Comparison of ENCODE assay signal across 7 cellular contexts in the genomic region with DNA sequence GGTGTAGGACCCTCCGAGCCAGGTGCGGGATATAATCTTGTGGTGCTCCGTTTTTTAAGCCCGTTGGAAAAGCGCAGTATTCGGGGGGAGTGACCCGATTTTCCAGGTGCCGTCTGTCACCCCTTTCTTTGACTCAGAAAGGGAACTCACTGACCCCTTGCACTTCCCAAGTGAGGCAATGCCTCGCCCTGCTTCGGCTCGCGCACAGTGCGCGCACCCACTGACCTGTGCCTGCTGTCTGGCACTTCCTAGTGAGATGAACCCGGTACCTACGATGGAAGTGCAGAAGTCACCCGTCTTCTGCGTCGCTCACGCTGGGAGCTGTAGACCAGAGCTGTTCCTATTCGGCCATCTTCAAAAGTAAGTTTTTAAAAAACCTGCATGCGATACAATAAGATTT.
DNase-seq lines count a peak whose midpoint lies in the region; ATAC-seq and TF ChIP-seq lines count a peak whose summit lies in the region.
"Not testable (repeated sequence)": the region's sequence is repeated elsewhere in the genome, so short reads cannot be mapped to it uniquely, and the experiment has no call there.

No MANE protein-coding gene starts in this region.

- peak overlapping the region; percentile 42 for H3K4me3 ChIP-seq in iPS-15b (ENCODE audit: low read depth, low read length)

- not testable (repeated sequence) for H3K9me3 Mint-ChIP-seq in activated CD4-positive, alpha-beta T cell treated with anti-CD3 and anti-CD28 coated beads, Interleukin-2, amount 10 ng/mL, durations not matched to agents 7 days and 5 days; effector memory CD8-positive, alpha-beta T cell; nephron

- peak; percentile 27 for ATAC-seq in effector memory CD8-positive, alpha-beta T cell (replicated peaks)

- H3K4me3 Mint-ChIP-seq in activated CD4-positive, alpha-beta T cell treated with anti-CD3 and anti-CD28 coated beads, Interleukin-2, amount 10 ng/mL, durations not matched to agents 7 days and 5 days = peak overlapping the region; percentile 47
- H3K4me3 Mint-ChIP-seq in effector memory CD8-positive, alpha-beta T cell = peak overlapping the region; percentile 54 to 72
- H3K4me3 Mint-ChIP-seq in nephron = peak overlapping the region; percentile 75 to 81 (median 75)

- not testable (repeated sequence) for H3K9me3 ChIP-seq in iPS-15b (ENCODE audit: control insufficient read depth, insufficient read depth, low read length)

- H3K27me3 Mint-ChIP-seq in activated CD4-positive, alpha-beta T cell treated with anti-CD3 and anti-CD28 coated beads, Interleukin-2, amount 10 ng/mL, durations not matched to agents 7 days and 5 days; effector memory CD8-positive, alpha-beta T cell; nephron (ENCODE audit: low read depth): not testable (repeated sequence)

- not testable (repeated sequence) for H3K27me3 ChIP-seq in iPS-15b (ENCODE audit: control insufficient read depth, insufficient read depth, low read length)

- CTCF ChIA-PET in activated CD4-positive, alpha-beta T cell treated with anti-CD3 and anti-CD28 coated beads, Interleukin-2, amount 10 ng/mL, durations not matched to agents 7 days and 5 days (lab: Charles Lee) = not testable (repeated sequence)

- H3K4me1 ChIP-seq in iPS-15b (ENCODE audit: control insufficient read depth, insufficient read depth, low read length) = not testable (repeated sequence)

- not testable (repeated sequence) for H3K36me3 Mint-ChIP-seq in activated CD4-positive, alpha-beta T cell treated with anti-CD3 and anti-CD28 coated beads, Interleukin-2, amount 10 ng/mL, durations not matched to agents 7 days and 5 days (ENCODE audit: low read depth); effector memory CD8-positive, alpha-beta T cell (ENCODE audit: insufficient read depth); nephron (ENCODE audit: low read depth)

- not testable (repeated sequence) for H3K4me1 Mint-ChIP-seq in activated CD4-positive, alpha-beta T cell treated with anti-CD3 and anti-CD28 coated beads, Interleukin-2, amount 10 ng/mL, durations not matched to agents 7 days and 5 days; nephron
- H3K4me1 Mint-ChIP-seq in effector memory CD8-positive, alpha-beta T cell (ENCODE audit: low read depth in 2 of 2) = peaks cover 0 to 11% of the 10 kb centered on the region in 2 donors

- H3K36me3 ChIP-seq in iPS-15b (ENCODE audit: control insufficient read depth, insufficient read depth, low read length) = not testable (repeated sequence)

- H3K27ac Mint-ChIP-seq in activated CD4-positive, alpha-beta T cell treated with anti-CD3 and anti-CD28 coated beads, Interleukin-2, amount 10 ng/mL, durations not matched to agents 7 days and 5 days = not testable (repeated sequence)
- peak overlapping the region in 1 of 2 donors; percentile 73 for H3K27ac Mint-ChIP-seq in effector memory CD8-positive, alpha-beta T cell
- H3K27ac Mint-ChIP-seq in nephron = peak overlapping the region in 1 of 3 experiments; percentile 42

- H3K9ac ChIP-seq in iPS-15b (ENCODE audit: low read depth, low read length) = peak overlapping the region; percentile 65

- TF ChIP-seq CTCF in nephron (IDR thresholded peaks at IDR 0.05; ENCODE audit: unreplicated experiment in 3 of 3) = not testable (repeated sequence)

- POLR2A ChIA-PET in activated CD4-positive, alpha-beta T cell treated with anti-CD3 and anti-CD28 coated beads, Interleukin-2, amount 10 ng/mL, durations not matched to agents 7 days and 5 days (lab: Charles Lee) = not testable (repeated sequence)

- DNase-seq in DMS53 treated with DMSO at 0.1 percent for 48 hours (lab: John Stamatoyannopoulos, UW; ENCODE audit: unreplicated experiment) (peak; percentile 21), NCI-H1105 treated with DMSO at 0.1 percent for 48 hours (lab: John Stamatoyannopoulos, UW) (peak; percentile 30), NCI-H748 (lab: John Stamatoyannopoulos, UW; ENCODE audit: unreplicated experiment) (peak; percentile 71)
- DNase-seq in activated CD4-positive, alpha-beta T cell treated with anti-CD3 and anti-CD28 coated beads, Interleukin-2, amount 10 ng/mL, durations not matched to agents 7 days and 5 days; effector memory CD8-positive, alpha-beta T cell: not testable (repeated sequence)
